Comparison of ENCODE assay signal across 11 cellular contexts in the genomic region with DNA sequence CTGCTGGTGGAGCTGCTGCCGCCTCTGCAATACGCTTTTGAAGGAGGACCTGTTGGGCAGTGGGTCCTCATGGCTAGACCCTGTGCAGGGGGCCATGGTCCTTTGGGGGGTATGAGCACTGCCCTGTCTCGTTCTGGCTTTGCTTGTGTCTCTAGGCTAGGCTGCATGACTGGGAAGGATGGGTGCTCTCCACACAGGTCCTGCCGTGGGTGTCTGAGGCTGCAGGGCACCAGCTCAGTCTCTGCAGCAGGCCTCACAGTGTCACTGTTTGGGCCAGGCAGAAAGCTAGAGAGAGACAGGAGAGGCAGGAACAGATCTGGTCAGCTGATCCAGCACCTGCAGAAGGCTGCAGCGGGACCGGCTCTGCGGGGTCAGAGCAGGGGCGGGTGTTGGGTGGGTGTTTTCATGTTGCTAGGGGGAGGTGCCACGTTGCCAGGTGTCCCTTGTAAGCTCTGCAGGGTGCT.
DNase-seq lines count a peak whose midpoint lies in the region; ATAC-seq and TF ChIP-seq lines count a peak whose summit lies in the region.
"Had no signal": no experiment of that assay in that cellular context is flagged by ENCODE, and none has a peak within 500 bp of the region (broad histone marks: within the 10 kb centered on the region; RNA-seq: fewer than 3 reads in every experiment).

No MANE protein-coding gene starts in this region.

- DNase-seq in T47D (ENCODE audit: low read depth in 1 of 2, low spot score in 1 of 2) (peak; percentile 33 to 62), mammary epithelial cell (no peak), NCI-H345 (lab: John Stamatoyannopoulos, UW) (peak; percentile 62), germinal center (ENCODE audit: low spot score) (peak; percentile 23), transverse colon (peak; percentile 26), NOMO-1 treated with DMSO at 0.1 percent for 48 hours (lab: John Stamatoyannopoulos, UW; ENCODE audit: unreplicated experiment) (no peak), GM19240 (ENCODE audit: insufficient read length, low spot score) (no peak)

- no peak for TF ChIP-seq EP300 in transverse colon (IDR thresholded peaks at IDR 0.05; ENCODE audit: low read depth)

- no peak overlapping the region for H3K4me2 ChIP-seq in mammary epithelial cell (ENCODE audit: insufficient read depth, low read depth, low read length)

- H4K20me1 ChIP-seq in mammary epithelial cell (ENCODE audit: insufficient read depth, low read length) = no peaks in the 10 kb centered on the region

- no peak overlapping the region for H2AFZ ChIP-seq in mammary epithelial cell (ENCODE audit: low read depth, low read length)

- no peak for TF ChIP-seq CTCF in mammary epithelial cell (conservative IDR thresholded peaks at IDR 0.05 in 1 of 2, IDR thresholded peaks at IDR 0.05 in 1 of 2; ENCODE audit: extremely low read depth in 1 of 2, insufficient read depth in 1 of 2, low read depth in 1 of 2, low read length in 2 of 2)
- TF ChIP-seq CTCF in transverse colon (IDR thresholded peaks at IDR 0.05) = no peak

- TF ChIP-seq POLR2A in transverse colon (IDR thresholded peaks at IDR 0.05) = no peak

- H3K9ac ChIP-seq in mammary epithelial cell (ENCODE audit: insufficient read depth, low read length) = no peak overlapping the region

- BruUV-seq in mammary epithelial cell (replicated peaks; lab: Mats Ljungman, UMichigan) = no TSS peak

- H3K4me3 ChIP-seq in mammary epithelial cell (replicated peaks in 1 of 3; ENCODE audit: insufficient read depth in 1 of 3, low read depth in 2 of 3, low read length in 3 of 3) (no peak overlapping the region), transverse colon (no peak overlapping the region)

- H3K4me1 ChIP-seq in mammary epithelial cell (ENCODE audit: insufficient read depth, low read length) (no peaks in the 10 kb centered on the region), transverse colon (peaks cover 0 to 30% (median 9%) of the 10 kb centered on the region in 4 donors)

- H3K27me3 ChIP-seq in mammary epithelial cell (ENCODE audit: insufficient read depth, low read length) (no peaks in the 10 kb centered on the region), transverse colon (no peaks in the 10 kb centered on the region)

- H3K9me3 ChIP-seq in mammary epithelial cell (replicated peaks; ENCODE audit: insufficient read depth, low read length) = no peaks in the 10 kb centered on the region
- no peaks in the 10 kb centered on the region for H3K9me3 ChIP-seq in transverse colon

- H3K36me3 ChIP-seq in mammary epithelial cell (ENCODE audit: insufficient read depth, low read length) = no peaks in the 10 kb centered on the region
- no peaks in the 10 kb centered on the region for H3K36me3 ChIP-seq in transverse colon

- H3K79me2 ChIP-seq in mammary epithelial cell (ENCODE audit: insufficient read depth, low read length) = no peaks in the 10 kb centered on the region

- no peak for ATAC-seq in GM19463 (IDR thresholded peaks at IDR 0.05; ENCODE audit: unreplicated experiment)
- ATAC-seq: Panc1 had no signal

- WGBS in mammary epithelial cell (ENCODE audit: low coverage, missing lambda C conversion rate) = 100% methylated on average over 4 of the region's 9 CpGs
- 20 to 58% methylated on average over 1 to 7 of the region's 9 CpGs for WGBS in transverse colon (ENCODE audit: low coverage in 1 of 2), 2 donors

- CTCF ChIA-PET in mammary epithelial cell (lab: Charles Lee; ENCODE audit: low non-redundant PET) = no interaction called here

- dilution Hi-C loops in mammary epithelial cell (cut with HindIII; ENCODE audit: low sequenced_read_pairs) = no loop called here

- in situ Hi-C loops in T47D (cut with HindIII; ENCODE audit: low pct_unique_long_range_greater_than_20kb, low sequenced_read_pairs) (no loop called here), mammary epithelial cell (cut with MboI; ENCODE audit: low sequenced_read_pairs in 2 of 2) (no loop called here), transverse colon (cut with MboI; ENCODE audit: low pct_ligation_motif_present in 1 of 4, low pct_unique_long_range_greater_than_20kb in 1 of 4, low sequenced_read_pairs in 3 of 4) (loop anchor here in 3 of 4 donors (25.0 kb wide), 2 partner anchors 174 to 724 kb away; partner anchors contain the start of gene CPPED1 (in 2 of the 3))

- intact Hi-C loops in mammary epithelial cell (cut with micrococcal nuclease) = no loop called here
- intact Hi-C loops in transverse colon (cut with DNase I; ENCODE audit: low total_unique reads) = no loop called here

- H3K27ac ChIP-seq in mammary epithelial cell (ENCODE audit: insufficient read depth, low read depth, low read length) (no peak overlapping the region), transverse colon (no peak overlapping the region)
- H3K27ac ChIP-seq: epithelial cell of prostate, HL-60 had no signal

Comparison
In these comparisons a context has a peak if more than half of its experiments do, and no peak if none do; other contexts are left out.
1. DNase-seq: peak in T47D (2 of 2), NCI-H345 (single experiment), germinal center (single experiment) and transverse colon (single experiment); none in mammary epithelial cell (single experiment), NOMO-1 treated with DMSO at 0.1 percent for 48 hours (single experiment) and GM19240 (single experiment).
2. in situ Hi-C loops: an anchor here in transverse colon (25.0 kb wide); none called in T47D and mammary epithelial cell.